In genomic region chr7:7932553-7932952, GRCh38 we compare ENCODE assay signal across 32 cellular contexts.
"Had no signal": no experiment of that assay in that cellular context is flagged by ENCODE, and none has a peak within 500 bp of the region (broad histone marks: within the 10 kb centered on the region; RNA-seq: fewer than 3 reads in every experiment).

No MANE protein-coding gene starts in this region.

- H3K36me3 ChIP-seq: breast epithelium, heart right ventricle, left ventricle myocardium inferior, neutrophil, pancreas, prostate gland, transverse colon, uterus had no signal

- H3K4me3 Mint-ChIP-seq: activated CD4-positive, alpha-beta memory T cell treated with anti-CD3 and anti-CD28 coated beads for 36 hours; activated CD4-positive, alpha-beta T cell treated with anti-CD3 and anti-CD28 coated beads, Interleukin-2, amount 10 ng/mL, durations not matched to agents 24 days and 14 days; activated naive CD4-positive, alpha-beta T cell treated with anti-CD3 and anti-CD28 coated beads, Interleukin-2, amount 10 ng/mL, durations not matched to agents 7 days and 5 days; activated T-helper 1 cell treated with anti-CD3 and anti-CD28 coated beads, Interleukin-12 subunit alpha, Interleukin-12 subunit beta, Interleukin-2, Interleukin-4 antibody, amounts not matched to agents 30 ng/mL and 10 ng/mL and 1 ng/mL, durations not matched to agents 14 hours and 24 hours and 36 hours; central memory CD8-positive, alpha-beta T cell; dendritic cell treated with granulocyte-macrophage colony-stimulating factor and Interleukin-4, amounts not matched to agents 40 ng/mL and 50 ng/mL, for 4 days; endodermal cell; nephron had no signal

- H3K9me3 Mint-ChIP-seq: activated CD4-positive, alpha-beta memory T cell treated with anti-CD3 and anti-CD28 coated beads for 36 hours; activated CD4-positive, alpha-beta T cell treated with anti-CD3 and anti-CD28 coated beads, Interleukin-2, amount 10 ng/mL, durations not matched to agents 24 days and 14 days; activated naive CD4-positive, alpha-beta T cell treated with anti-CD3 and anti-CD28 coated beads, Interleukin-2, amount 10 ng/mL, durations not matched to agents 7 days and 5 days; activated T-helper 1 cell treated with anti-CD3 and anti-CD28 coated beads, Interleukin-12 subunit alpha, Interleukin-12 subunit beta, Interleukin-2, Interleukin-4 antibody, amounts not matched to agents 30 ng/mL and 10 ng/mL and 1 ng/mL, durations not matched to agents 14 hours and 24 hours and 36 hours; central memory CD8-positive, alpha-beta T cell; dendritic cell treated with granulocyte-macrophage colony-stimulating factor and Interleukin-4, amounts not matched to agents 40 ng/mL and 50 ng/mL, for 4 days; endodermal cell; nephron had no signal

- H3K9me3 ChIP-seq: breast epithelium, heart right ventricle, left ventricle myocardium inferior, neutrophil, pancreas, prostate gland, testis, transverse colon, uterus had no signal

- DNase-seq: activated CD4-positive, alpha-beta memory T cell treated with anti-CD3 and anti-CD28 coated beads for 36 hours; activated CD4-positive, alpha-beta T cell treated with anti-CD3 and anti-CD28 coated beads, Interleukin-2, amount 10 ng/mL, durations not matched to agents 24 days and 14 days; activated CD4-positive, CD25-positive, alpha-beta regulatory T cell treated with anti-CD3 and anti-CD28 coated beads, Interleukin-2, amount 50 U/mL, for 72 hours; activated CD8-positive, alpha-beta memory T cell treated with anti-CD3 and anti-CD28 coated beads, Interleukin-2, amount 50 U/mL, for 4 hours; activated gamma-delta T cell; activated naive CD4-positive, alpha-beta T cell treated with anti-CD3 and anti-CD28 coated beads, Interleukin-2, amount 10 ng/mL, durations not matched to agents 7 days and 5 days; activated T-cell treated with anti-CD3 and anti-CD28 coated beads, Interleukin-2, amount 50 U/mL, for 1 hour; endodermal cell; foreskin keratinocyte; heart right ventricle; left ventricle myocardium inferior; pancreas; retina; stimulated activated CD4-positive, alpha-beta T cell treated with anti-CD3 and anti-CD28 coated beads, Interleukin-12 subunit alpha, Interleukin-12 subunit beta, amount 100 ng/mL, for 4 hours; stimulated activated CD4-positive, alpha-beta T cell treated with anti-CD3 and anti-CD28 coated beads, Interleukin-4, amount 100 ng/mL, for 1 hour; stimulated activated naive CD8-positive, alpha-beta T cell treated with anti-CD3 and anti-CD28 coated beads, Interleukin-15, Interleukin-2, amounts not matched to agents 100 U/mL and 50 U/mL, for 24 hours; T-helper 2 cell; testis; transverse colon; uterus had no signal

- H3K4me1 Mint-ChIP-seq: nephron had no signal

- H3K27me3 ChIP-seq: breast epithelium, foreskin keratinocyte, heart right ventricle, neutrophil, pancreas, testis, transverse colon, uterus had no signal

- ATAC-seq: esophagus mucosa; foreskin keratinocyte; heart right ventricle; pancreas; sciatic nerve; stimulated activated naive CD8-positive, alpha-beta T cell treated with anti-CD3 and anti-CD28 coated beads, Interleukin-15, Interleukin-2, amounts not matched to agents 100 U/mL and 50 U/mL, for 24 hours had no signal

- H3K4me3 ChIP-seq: breast epithelium, heart right ventricle, left ventricle myocardium inferior, lung, pancreas, prostate gland, skin epidermis, testis, transverse colon, uterus had no signal

- FAIRE-seq: islet of Langerhans, pancreas had no signal

- H3K27ac Mint-ChIP-seq: activated CD4-positive, alpha-beta memory T cell treated with anti-CD3 and anti-CD28 coated beads for 36 hours; activated CD4-positive, alpha-beta T cell treated with anti-CD3 and anti-CD28 coated beads, Interleukin-2, amount 10 ng/mL, durations not matched to agents 24 days and 14 days; activated naive CD4-positive, alpha-beta T cell treated with anti-CD3 and anti-CD28 coated beads, Interleukin-2, amount 10 ng/mL, durations not matched to agents 7 days and 5 days; activated T-helper 1 cell treated with anti-CD3 and anti-CD28 coated beads, Interleukin-12 subunit alpha, Interleukin-12 subunit beta, Interleukin-2, Interleukin-4 antibody, amounts not matched to agents 30 ng/mL and 10 ng/mL and 1 ng/mL, durations not matched to agents 14 hours and 24 hours and 36 hours; dendritic cell treated with granulocyte-macrophage colony-stimulating factor and Interleukin-4, amounts not matched to agents 40 ng/mL and 50 ng/mL, for 4 days; endodermal cell; nephron had no signal

- H3K36me3 Mint-ChIP-seq: activated CD4-positive, alpha-beta memory T cell treated with anti-CD3 and anti-CD28 coated beads for 36 hours; activated naive CD4-positive, alpha-beta T cell treated with anti-CD3 and anti-CD28 coated beads, Interleukin-2, amount 10 ng/mL, durations not matched to agents 7 days and 5 days had no signal

- H3K4me1 ChIP-seq: breast epithelium, foreskin keratinocyte, heart right ventricle, left ventricle myocardium inferior, pancreas, prostate gland, testis, transverse colon, uterus had no signal

- H3K27ac ChIP-seq: breast epithelium, foreskin keratinocyte, heart right ventricle, left ventricle myocardium inferior, neutrophil, pancreas, prostate gland, skin epidermis, testis, transverse colon, uterus had no signal

- H3K27me3 Mint-ChIP-seq: activated CD4-positive, alpha-beta memory T cell treated with anti-CD3 and anti-CD28 coated beads for 36 hours; activated CD4-positive, alpha-beta T cell treated with anti-CD3 and anti-CD28 coated beads, Interleukin-2, amount 10 ng/mL, durations not matched to agents 24 days and 14 days; activated naive CD4-positive, alpha-beta T cell treated with anti-CD3 and anti-CD28 coated beads, Interleukin-2, amount 10 ng/mL, durations not matched to agents 7 days and 5 days; central memory CD8-positive, alpha-beta T cell; dendritic cell treated with granulocyte-macrophage colony-stimulating factor and Interleukin-4, amounts not matched to agents 40 ng/mL and 50 ng/mL, for 4 days had no signal
